In the genomic region with DNA sequence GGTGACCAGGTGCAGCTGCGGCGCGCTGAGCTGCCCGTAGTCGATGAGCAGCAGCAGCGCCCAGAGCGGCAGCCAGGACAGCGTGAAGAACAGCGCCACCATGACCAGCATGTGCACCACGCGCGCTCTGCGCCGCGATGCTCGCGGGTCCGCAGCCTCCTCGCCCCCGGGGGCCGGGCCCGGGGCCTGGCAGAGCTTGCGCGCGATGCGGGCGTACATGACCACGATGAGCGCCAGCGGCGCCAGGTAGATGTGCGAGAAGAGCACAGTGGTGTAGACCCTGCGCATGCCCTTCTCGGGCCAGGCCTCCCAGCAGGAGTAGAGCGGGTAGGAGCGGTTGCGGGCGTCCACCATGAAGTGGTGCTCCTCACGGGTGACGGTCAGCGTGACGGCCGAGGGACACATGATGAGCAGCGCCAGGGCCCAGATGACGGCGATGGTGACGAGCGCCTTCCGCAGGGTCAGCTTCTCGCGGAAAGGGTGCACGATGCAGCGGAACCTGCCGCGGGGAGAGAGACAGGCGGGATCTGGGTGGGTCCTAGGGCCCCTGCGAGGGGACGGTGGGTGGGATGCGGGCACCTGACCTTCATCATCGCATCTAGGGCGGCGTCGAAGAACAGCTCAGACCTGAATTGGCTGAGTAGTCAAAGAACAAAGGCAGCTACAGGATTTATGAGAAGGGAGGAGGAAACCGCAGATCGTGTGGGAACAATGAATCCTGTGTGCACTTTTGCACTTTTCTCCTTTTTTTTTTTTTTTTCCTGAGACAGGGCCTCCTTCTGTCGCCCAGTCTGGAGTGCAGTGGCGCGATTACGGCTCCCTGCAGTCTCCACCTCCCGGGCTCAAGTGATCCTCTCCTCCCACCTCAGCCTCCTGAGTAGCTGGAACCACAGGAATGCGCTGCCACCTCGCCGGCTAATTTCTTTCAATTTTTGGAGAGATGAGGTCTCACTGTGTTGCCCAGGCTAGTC, we compare ENCODE assay signal across 9 cellular contexts. TPM values are rescaled to one million over a fixed set of nuclear protein-coding genes. Genes with fewer than 3 reads are reported as not detected.
DNase-seq lines count a peak whose midpoint lies in the region; ATAC-seq, FAIRE-seq and TF ChIP-seq lines count a peak whose summit lies in the region.
"Had no signal": no experiment of that assay in that cellular context is flagged by ENCODE, and none has a peak within 500 bp of the region (broad histone marks: within the 10 kb centered on the region; RNA-seq: fewer than 3 reads in every experiment).

No MANE protein-coding gene starts in this region.

- H3K79me2 ChIP-seq in keratinocyte (ENCODE audit: control insufficient read depth, insufficient read depth, low read length), result no peaks in the 10 kb centered on the region

- H3K36me3 Mint-ChIP-seq in activated naive CD8-positive, alpha-beta T cell treated with anti-CD3 and anti-CD28 coated beads, Interleukin-2, amount 50 U/mL, for 24 hours (ENCODE audit: low read depth), result no peaks in the 10 kb centered on the region

- H3K4me3 ChIP-seq in keratinocyte (ENCODE audit: control insufficient read depth in 2 of 3, extremely low read depth in 1 of 3, insufficient read depth in 2 of 3, low read depth in 1 of 3, low read length in 3 of 3) (no peak overlapping the region), transverse colon (peak overlapping the region in 1 of 4 donors; percentile 16)

- peaks cover 40% of the 10 kb centered on the region for H3K27me3 Mint-ChIP-seq in activated naive CD8-positive, alpha-beta T cell treated with anti-CD3 and anti-CD28 coated beads, Interleukin-2, amount 50 U/mL, for 24 hours

- dilution Hi-C loops in keratinocyte (cut with MboI; ENCODE audit: extremely low pct_ligation_motif_present, low sequenced_read_pairs), result no loop called here

- no peaks in the 10 kb centered on the region for H3K9me1 ChIP-seq in keratinocyte (ENCODE audit: control insufficient read depth, extremely low read depth, insufficient read depth, low read length)

- no peak overlapping the region for H3K27ac ChIP-seq in keratinocyte (ENCODE audit: control insufficient read depth, insufficient read depth, low read length)
- H3K27ac ChIP-seq in transverse colon, result peak overlapping the region in 2 of 4 donors; percentile 10 to 45

- no peak overlapping the region for H3K9ac ChIP-seq in keratinocyte (ENCODE audit: control insufficient read depth, extremely low read depth, insufficient read depth, low read length)

- H3K27me3 ChIP-seq in keratinocyte (ENCODE audit: control insufficient read depth, extremely low read depth, insufficient read depth, low read length) (peaks cover 21% of the 10 kb centered on the region), transverse colon (peaks cover 32% of the 10 kb centered on the region)

- H3K27ac Mint-ChIP-seq in activated naive CD8-positive, alpha-beta T cell treated with anti-CD3 and anti-CD28 coated beads, Interleukin-2, amount 50 U/mL, for 24 hours, result no peak overlapping the region

- no peaks in the 10 kb centered on the region for H4K20me1 ChIP-seq in keratinocyte (ENCODE audit: control insufficient read depth, extremely low read depth, insufficient read depth, low read length)

- intact Hi-C loops in transverse colon (cut with DNase I; ENCODE audit: low total_unique reads), result no loop called here

- peaks cover 5% of the 10 kb centered on the region for H3K4me1 ChIP-seq in keratinocyte (ENCODE audit: control insufficient read depth, extremely low read depth, insufficient read depth, low read length)
- H3K4me1 ChIP-seq in transverse colon, result peaks cover 5 to 13% (median 7%) of the 10 kb centered on the region in 4 donors

- H3K4me1 Mint-ChIP-seq in activated naive CD8-positive, alpha-beta T cell treated with anti-CD3 and anti-CD28 coated beads, Interleukin-2, amount 50 U/mL, for 24 hours, result peaks cover 13% of the 10 kb centered on the region

- FAIRE-seq in keratinocyte (lab: Jason Lieb, UNC), result peak; percentile 77

- no peak overlapping the region for H3K4me2 ChIP-seq in keratinocyte (ENCODE audit: control insufficient read depth, extremely low read depth, insufficient read depth, low read depth, low read length)

- H2AFZ ChIP-seq in keratinocyte (ENCODE audit: control insufficient read depth, low read length), result peak overlapping the region; percentile 4

- no peaks in the 10 kb centered on the region for H3K9me3 Mint-ChIP-seq in activated naive CD8-positive, alpha-beta T cell treated with anti-CD3 and anti-CD28 coated beads, Interleukin-2, amount 50 U/mL, for 24 hours

- peak; percentile 5 for DNase-seq in activated T-cell treated with anti-CD3 and anti-CD28 coated beads for 1 hour (ENCODE audit: low read depth)
- DNase-seq in activated T-cell treated with anti-CD3 and anti-CD28 coated beads for 4 hours, result no peak
- no peak for DNase-seq in activated naive CD8-positive, alpha-beta T cell treated with anti-CD3 and anti-CD28 coated beads, Interleukin-2, amount 50 U/mL, for 24 hours
- DNase-seq in keratinocyte (ENCODE audit: low read depth, low spot score), result peak; percentile 33
- DNase-seq in transverse colon, result peak; percentile 34
- DNase-seq in NCI-H1694 treated with DMSO at 0.1 percent for 48 hours (lab: John Stamatoyannopoulos, UW), result no peak
- no peak for DNase-seq in NK-92 (lab: John Stamatoyannopoulos, UW; ENCODE audit: unreplicated experiment)
- DNase-seq: NCI-H69 had no signal

- 37 to 54% methylated on average over 4 to 73 of the region's 73 CpGs for WGBS in transverse colon (ENCODE audit: low coverage in 1 of 2), 2 donors

- peak overlapping the region; percentile 42 for H3K4me3 Mint-ChIP-seq in activated naive CD8-positive, alpha-beta T cell treated with anti-CD3 and anti-CD28 coated beads, Interleukin-2, amount 50 U/mL, for 24 hours

- no peak for TF ChIP-seq EP300 in transverse colon (IDR thresholded peaks at IDR 0.05; ENCODE audit: low read depth)

- peak; percentile 56 for ATAC-seq in activated naive CD8-positive, alpha-beta T cell treated with anti-CD3 and anti-CD28 coated beads, Interleukin-2, amount 50 U/mL, for 24 hours
- no peak for ATAC-seq in GM21423 (IDR thresholded peaks at IDR 0.05; ENCODE audit: unreplicated experiment)

- H3K36me3 ChIP-seq in keratinocyte (ENCODE audit: control insufficient read depth in 2 of 2, extremely low read depth in 1 of 2, insufficient read depth in 2 of 2, low read length in 2 of 2) (no peaks in the 10 kb centered on the region), transverse colon (no peaks in the 10 kb centered on the region)

- H3K9me3 ChIP-seq in keratinocyte (ENCODE audit: control insufficient read depth, low read depth, low read length), result no peaks in the 10 kb centered on the region
- no peaks in the 10 kb centered on the region for H3K9me3 ChIP-seq in transverse colon

- in situ Hi-C loops in transverse colon (cut with MboI; ENCODE audit: low pct_ligation_motif_present in 1 of 4, low pct_unique_long_range_greater_than_20kb in 1 of 4, low sequenced_read_pairs in 3 of 4), result no loop called here

- no peak for TF ChIP-seq POLR2A in transverse colon (IDR thresholded peaks at IDR 0.05)

- TF ChIP-seq CTCF in keratinocyte (optimal IDR thresholded peaks at IDR 0.05 in 1 of 3, IDR thresholded peaks at IDR 0.05 in 1 of 3, conservative IDR thresholded peaks at IDR 0.05 in 1 of 3; ENCODE audit: extremely low read depth in 1 of 3, insufficient read depth in 2 of 3, low read length in 3 of 3) (peak in 1 of 3 experiments; percentile 34), transverse colon (IDR thresholded peaks at IDR 0.05) (no peak)

RNA-seq across cellular contexts. Expression of a gene that starts 22.4 kb away (rescaled TPM):
- polyA plus RNA-seq in keratinocyte, result 201 to 324 TPM (median 203 TPM) in 3 replicates
- 92.1 TPM for polyA plus RNA-seq in keratinocyte (2011; ENCODE audit: low read depth)
- polyA plus RNA-seq in keratinocyte (2011; cell fraction: cytosol; rRNA removed), result 200 and 321 TPM in 2 replicates
- polyA plus RNA-seq in keratinocyte (2011; cell fraction: nucleus; rRNA removed), result 110 and 188 TPM in 2 replicates
- polyA plus RNA-seq in keratinocyte (2012; ENCODE audit: low replicate concordance), result 181 and 204 TPM in 2 replicates
- polyA minus RNA-seq in keratinocyte, result 24.9 to 201 TPM (median 79.6 TPM) in 3 replicates
- 138 TPM for polyA minus RNA-seq in keratinocyte (2011; cell fraction: cytosol; rRNA and poly(A)+ RNA removed)
- 30.4 and 56.4 TPM in 2 replicates for polyA minus RNA-seq in keratinocyte (2011; cell fraction: nucleus; rRNA and poly(A)+ RNA removed)
- total RNA-seq in transverse colon, result 100 to 1,000 TPM in 2 of 4 donors, 10 to 100 TPM in 2; 14.1 to 113 (median 98.4) TPM

RNA-seq across cellular contexts. Expression of a gene that starts 28.2 kb away (rescaled TPM):
- not detected in 3 replicates for polyA plus RNA-seq in keratinocyte
- not detected for polyA plus RNA-seq in keratinocyte (2011; ENCODE audit: low read depth)
- not detected in 2 replicates for polyA plus RNA-seq in keratinocyte (2011; cell fraction: cytosol; rRNA removed)
- polyA plus RNA-seq in keratinocyte (2011; cell fraction: nucleus; rRNA removed), result 0.01 and 0.03 TPM in 2 replicates
- polyA plus RNA-seq in keratinocyte (2012; ENCODE audit: low replicate concordance), result 0.01 TPM in 1 of 2 replicates, not detected in the other
- not detected in 3 replicates for polyA minus RNA-seq in keratinocyte
- not detected for polyA minus RNA-seq in keratinocyte (2011; cell fraction: cytosol; rRNA and poly(A)+ RNA removed)
- polyA minus RNA-seq in keratinocyte (2011; cell fraction: nucleus; rRNA and poly(A)+ RNA removed), result 0.08 TPM in 1 of 2 replicates, not detected in the other
- total RNA-seq in transverse colon, result under 1 TPM in 1 of 4 donors, not detected in 3; 0.16 TPM

Comparison
In these comparisons a context has a peak if more than half of its experiments do, and no peak if none do; other contexts are left out.
1. DNase-seq: peak in activated T-cell treated with anti-CD3 and anti-CD28 coated beads for 1 hour (single experiment), keratinocyte (single experiment) and transverse colon (single experiment); none in activated T-cell treated with anti-CD3 and anti-CD28 coated beads for 4 hours (single experiment), activated naive CD8-positive, alpha-beta T cell treated with anti-CD3 and anti-CD28 coated beads, Interleukin-2, amount 50 U/mL, for 24 hours (single experiment), NCI-H1694 treated with DMSO at 0.1 percent for 48 hours (single experiment) and NK-92 (single experiment).